In the genomic region with DNA sequence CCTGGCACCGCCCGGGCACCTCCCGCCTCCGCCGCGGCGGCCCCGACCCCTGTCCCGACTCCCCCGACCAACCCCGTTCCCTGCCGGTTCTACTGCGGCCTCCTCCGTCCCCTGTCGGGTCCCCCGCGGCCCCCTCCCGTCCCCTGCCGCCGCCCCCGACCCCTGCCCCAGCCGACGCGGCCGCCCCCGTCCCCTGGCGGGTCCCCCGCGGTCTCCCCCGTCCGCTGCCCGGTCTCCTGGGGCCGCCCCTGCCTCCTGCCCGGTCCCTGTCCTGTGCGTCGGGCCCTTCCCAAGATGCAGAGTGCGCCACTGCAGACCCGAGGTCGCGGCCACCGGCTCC, we compare ENCODE assay signal across 7 cellular contexts. TPM values are rescaled to one million over a fixed set of nuclear protein-coding genes. Genes with fewer than 3 reads are reported as not detected.
DNase-seq lines count a peak whose midpoint lies in the region; ATAC-seq and TF ChIP-seq lines count a peak whose summit lies in the region.
"Not testable (repeated sequence)": the region's sequence is repeated elsewhere in the genome, so short reads cannot be mapped to it uniquely, and the experiment has no call there.

No MANE protein-coding gene starts in this region.

- H2BK15ac ChIP-seq in mesendoderm (replicated peaks; ENCODE audit: low read depth), result not testable (repeated sequence)

- DNase-seq in activated B cell treated with CpG ODN at 0.5 μM for 24 hours; MCF 10A (ENCODE audit: unreplicated experiment); fibroblast of the aortic adventitia (ENCODE audit: low read depth); mesendoderm; gastrocnemius medialis: not testable (repeated sequence)

- not testable (repeated sequence) for H2BK120ac ChIP-seq in mesendoderm (ENCODE audit: low read depth, low read length)

- not testable (repeated sequence) for H3K23ac ChIP-seq in mesendoderm (ENCODE audit: low read length)

- BruUV-seq in MCF 10A (replicated peaks; lab: Mats Ljungman, UMichigan), result not testable (repeated sequence)

- H3K9me3 ChIP-seq in gastrocnemius medialis, result not testable (repeated sequence)

- H3K36me3 Mint-ChIP-seq in IgD-negative memory B cell, result not testable (repeated sequence)
- H3K36me3 Mint-ChIP-seq in activated B cell treated with CpG ODN at 0.5 μM for 24 hours (ENCODE audit: low read depth), result peaks cover 42% of the 10 kb centered on the region
- peaks cover 44% of the 10 kb centered on the region for H3K36me3 Mint-ChIP-seq in MCF 10A (ENCODE audit: insufficient read depth, unreplicated experiment)

- POLR2A ChIA-PET in activated B cell treated with CpG ODN at 0.5 μM for 24 hours (lab: Charles Lee) (interaction anchor here (0.9 to 2.7 kb wide), 9 partner anchors 11 to 273 kb away, joined by 3 to 22 read pairs (median 5); a partner anchor contains a TSS), MCF 10A (lab: Yijun Ruan, JAX) (interaction anchor here (0.8 to 2.5 kb wide), 13 partner anchors 10 to 254 kb away, joined by 3 to 29 read pairs (median 4); a partner anchor contains a TSS)

- WGBS in mesendoderm (ENCODE audit: extremely low coverage, insufficient coverage, low lambda C conversion rate), result no CpG with 5 or more reads among the region's 41 CpGs

- H3K36me3 ChIP-seq in mesendoderm (ENCODE audit: control insufficient read depth, insufficient read depth, low read length), result not testable (repeated sequence)
- H3K36me3 ChIP-seq in gastrocnemius medialis, result peaks cover 0 to 14% of the 10 kb centered on the region in 2 donors

- not testable (repeated sequence) for H3K4me2 ChIP-seq in mesendoderm (ENCODE audit: low read length)

- not testable (repeated sequence) for H2BK5ac ChIP-seq in mesendoderm (ENCODE audit: low read length)

- not testable (repeated sequence) for H3K4me1 ChIP-seq in mesendoderm (ENCODE audit: control insufficient read depth, low read depth, low read length)
- peaks cover 5 to 10% of the 10 kb centered on the region in 2 donors for H3K4me1 ChIP-seq in gastrocnemius medialis

- H2AK5ac ChIP-seq in mesendoderm (ENCODE audit: low read length), result not testable (repeated sequence)

- peak; percentile 0 for ATAC-seq in GM18498 (IDR thresholded peaks at IDR 0.05; ENCODE audit: unreplicated experiment)
- peak; percentile 9 for ATAC-seq in activated B cell treated with CpG ODN at 0.5 μM for 24 hours (ENCODE audit: low read depth)
- peak in 1 of 2 donors; percentile 28 for ATAC-seq in gastrocnemius medialis

- peak overlapping the region; percentile 81 to 90 (median 90) for H3K27ac Mint-ChIP-seq in IgD-negative memory B cell
- peak overlapping the region; percentile 81 for H3K27ac Mint-ChIP-seq in activated B cell treated with CpG ODN at 0.5 μM for 24 hours
- H3K27ac Mint-ChIP-seq in MCF 10A (ENCODE audit: low read depth, unreplicated experiment), result peak overlapping the region; percentile 78

- not testable (repeated sequence) for H4K8ac ChIP-seq in mesendoderm (ENCODE audit: low read depth, low read length)

- not testable (repeated sequence) for H3K9me3 Mint-ChIP-seq in IgD-negative memory B cell; activated B cell treated with CpG ODN at 0.5 μM for 24 hours; MCF 10A (ENCODE audit: unreplicated experiment)

- in situ Hi-C loops in gastrocnemius medialis (cut with MboI; ENCODE audit: low sequenced_read_pairs in 4 of 4), result not testable (repeated sequence)

- not testable (repeated sequence) for H4K5ac ChIP-seq in mesendoderm (ENCODE audit: low read length)

- not testable (repeated sequence) for H3K79me1 ChIP-seq in mesendoderm (ENCODE audit: low read length)

- H3K4ac ChIP-seq in mesendoderm (ENCODE audit: low read depth, low read length), result peak overlapping the region; percentile 46

- H3K4me3 ChIP-seq in fibroblast of the aortic adventitia (ENCODE audit: low read depth, low read length) (peak overlapping the region; percentile 80), mesendoderm (ENCODE audit: low read length) (peak overlapping the region; percentile 92), gastrocnemius medialis (peak overlapping the region; percentile 69 to 93 (median 84))

- H3K18ac ChIP-seq in mesendoderm (ENCODE audit: low read length), result peak overlapping the region; percentile 16

- H3K27me3 Mint-ChIP-seq in IgD-negative memory B cell; activated B cell treated with CpG ODN at 0.5 μM for 24 hours; MCF 10A (ENCODE audit: insufficient read depth, unreplicated experiment): not testable (repeated sequence)

- peaks cover 20% of the 10 kb centered on the region for H3K79me2 ChIP-seq in mesendoderm (ENCODE audit: control insufficient read depth, insufficient read depth, low read length)

- not testable (repeated sequence) for H3K27me3 ChIP-seq in mesendoderm (ENCODE audit: insufficient read depth, low read length, poor library complexity); gastrocnemius medialis

- H3K27ac ChIP-seq in mesendoderm (ENCODE audit: low read depth, low read length), result not testable (repeated sequence)
- peak overlapping the region; percentile 79 to 95 (median 91) for H3K27ac ChIP-seq in gastrocnemius medialis

- peak overlapping the region; percentile 87 for H3K9ac ChIP-seq in mesendoderm (ENCODE audit: low read length)

- not testable (repeated sequence) for TF ChIP-seq CTCF in activated B cell treated with CpG ODN at 0.5 μM for 24 hours (IDR thresholded peaks at IDR 0.05); MCF 10A (IDR thresholded peaks at IDR 0.05; ENCODE audit: unreplicated experiment); fibroblast of the aortic adventitia (IDR thresholded peaks at IDR 0.05; ENCODE audit: insufficient read depth, low read length); gastrocnemius medialis (IDR thresholded peaks at IDR 0.05 in 4 of 5, conservative IDR thresholded peaks at IDR 0.05 in 1 of 5)

- H3K4me1 Mint-ChIP-seq in IgD-negative memory B cell (peaks cover 16 to 34% (median 20%) of the 10 kb centered on the region in 3 donors), activated B cell treated with CpG ODN at 0.5 μM for 24 hours (peaks cover 22% of the 10 kb centered on the region), MCF 10A (ENCODE audit: insufficient read depth, unreplicated experiment) (peaks cover 16% of the 10 kb centered on the region)

- intact Hi-C loops in activated B cell treated with CpG ODN at 0.5 μM for 24 hours (cut with micrococcal nuclease) (loop anchor here (1.0 to 5.0 kb wide), 5 partner anchors 53 to 1361 kb away; a partner anchor contains a TSS), gastrocnemius medialis (cut with DNase I; ENCODE audit: low total_unique reads) (loop anchor here (1.0 to 10.0 kb wide), 2 partner anchors 53 to 173 kb away; a partner anchor contains a TSS)
- intact Hi-C loops in MCF 10A (cut with micrococcal nuclease), result not testable (repeated sequence)

- H3K56ac ChIP-seq in mesendoderm (ENCODE audit: low read length), result peak overlapping the region; percentile 95

- H3K4me3 Mint-ChIP-seq in IgD-negative memory B cell, result peak overlapping the region; percentile 87 to 95 (median 91)
- H3K4me3 Mint-ChIP-seq in activated B cell treated with CpG ODN at 0.5 μM for 24 hours, result peak overlapping the region; percentile 92
- H3K4me3 Mint-ChIP-seq in MCF 10A (ENCODE audit: unreplicated experiment), result peak overlapping the region; percentile 78

- not testable (repeated sequence) for TF ChIP-seq POLR2A in gastrocnemius medialis (IDR thresholded peaks at IDR 0.05)

- CTCF ChIA-PET in activated B cell treated with CpG ODN at 0.5 μM for 24 hours (lab: Charles Lee); MCF 10A (lab: Yijun Ruan, JAX): not testable (repeated sequence)

RNA-seq across cellular contexts. Expression of a gene that starts 0.4 kb away (rescaled TPM):
- polyA plus RNA-seq in IgD-negative memory B cell, result 179 TPM
- 113 and 116 TPM in 2 replicates for total RNA-seq in activated B cell treated with CpG ODN at 0.5 μM for 24 hours
- 107 and 133 TPM in 2 replicates for total RNA-seq in MCF 10A (2022)
- total RNA-seq in fibroblast of the aortic adventitia (ENCODE audit: low replicate concordance), result 59.1 and 83.7 TPM in 2 replicates
- polyA plus RNA-seq in mesendoderm (2013, experiment 1 of 2), result 67.4 TPM
- polyA plus RNA-seq in mesendoderm (2013, experiment 2 of 2), result 65.6 TPM
- 10 to 100 TPM; 34.1 to 53.3 (median 43.0) TPM for total RNA-seq in gastrocnemius medialis

RNA-seq across cellular contexts. Expression of a gene that starts 49.7 kb away (rescaled TPM):
- polyA plus RNA-seq in IgD-negative memory B cell, result 0.05 TPM
- total RNA-seq in activated B cell treated with CpG ODN at 0.5 μM for 24 hours (5.1 and 6.1 TPM in 2 replicates), MCF 10A (2022) (3.2 and 3.3 TPM in 2 replicates), fibroblast of the aortic adventitia (ENCODE audit: low replicate concordance) (8.8 and 31.9 TPM in 2 replicates), gastrocnemius medialis (1 to 10 TPM in 1 of 4 donors, under 1 TPM in 2, not detected in 1; 0.05 to 1.3 (median 0.18) TPM)
- 0.17 TPM for polyA plus RNA-seq in mesendoderm (2013, experiment 1 of 2)
- 0.22 TPM for polyA plus RNA-seq in mesendoderm (2013, experiment 2 of 2)

RNA-seq across cellular contexts. Expression of a gene that starts 53.7 kb away (rescaled TPM):
- polyA plus RNA-seq in IgD-negative memory B cell, result 177 TPM
- 90.5 and 95.7 TPM in 2 replicates for total RNA-seq in activated B cell treated with CpG ODN at 0.5 μM for 24 hours
- total RNA-seq in MCF 10A (2022), result 73.4 and 75.0 TPM in 2 replicates
- total RNA-seq in fibroblast of the aortic adventitia (ENCODE audit: low replicate concordance), result 92.6 and 116 TPM in 2 replicates
- 51.9 TPM for polyA plus RNA-seq in mesendoderm (2013, experiment 1 of 2)
- polyA plus RNA-seq in mesendoderm (2013, experiment 2 of 2), result 52.5 TPM
- total RNA-seq in gastrocnemius medialis, result 100 to 1,000 TPM; 146 to 277 (median 207) TPM

RNA-seq across cellular contexts. Expression of a gene that starts 53.8 kb away (rescaled TPM):
- 5.1 TPM for polyA plus RNA-seq in IgD-negative memory B cell
- total RNA-seq in activated B cell treated with CpG ODN at 0.5 μM for 24 hours (5.7 and 6.4 TPM in 2 replicates), MCF 10A (2022) (4.5 and 5.8 TPM in 2 replicates), fibroblast of the aortic adventitia (ENCODE audit: low replicate concordance) (8.2 and 8.3 TPM in 2 replicates), gastrocnemius medialis (10 to 100 TPM in 1 of 4 donors, 1 to 10 TPM in 3; 5.7 to 11.1 (median 7.8) TPM)
- 2.7 TPM for polyA plus RNA-seq in mesendoderm (2013, experiment 1 of 2)
- 2.9 TPM for polyA plus RNA-seq in mesendoderm (2013, experiment 2 of 2)
